Comparison of ENCODE assay signal across 10 cellular contexts in the genomic region with DNA sequence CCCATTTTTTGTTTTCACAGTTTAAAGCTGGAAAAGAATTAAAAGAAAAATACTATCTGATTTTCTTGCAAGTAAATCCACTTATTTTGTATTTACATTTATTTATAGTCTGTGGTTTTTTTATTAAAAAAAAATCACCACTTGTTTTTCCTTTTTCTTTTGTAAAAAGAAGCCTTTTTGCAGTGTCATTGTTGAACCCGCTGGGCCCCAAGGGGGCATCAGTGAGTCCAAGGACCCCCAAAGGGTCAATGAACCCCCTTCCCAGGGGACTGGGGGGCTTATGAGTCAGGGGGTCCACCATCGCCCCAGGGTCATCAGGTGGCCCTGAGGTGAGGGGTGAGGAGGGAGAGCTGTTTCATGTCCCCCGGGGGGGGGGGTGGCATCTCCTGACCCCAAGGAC.
"Had no signal": no experiment of that assay in that cellular context is flagged by ENCODE, and none has a peak within 500 bp of the region (broad histone marks: within the 10 kb centered on the region; RNA-seq: fewer than 3 reads in every experiment).

No MANE protein-coding gene starts in this region.

- H3K27ac Mint-ChIP-seq: activated CD4-positive, alpha-beta T cell treated with anti-CD3 and anti-CD28 coated beads, Interleukin-2, amount 10 ng/mL, durations not matched to agents 7 days and 5 days; mesothelial cell of epicardium; stimulated activated effector memory CD8-positive, alpha-beta T cell treated with anti-CD3 and anti-CD28 coated beads, Interleukin-12 subunit alpha, Interleukin-12 subunit beta, amount 100 ng/mL, for 72 hours had no signal

- FAIRE-seq: endometrium, islet of Langerhans had no signal

- H3K27ac ChIP-seq: dorsolateral prefrontal cortex had no signal

- H3K4me3 Mint-ChIP-seq: activated CD4-positive, alpha-beta T cell treated with anti-CD3 and anti-CD28 coated beads, Interleukin-2, amount 10 ng/mL, durations not matched to agents 7 days and 5 days; mesothelial cell of epicardium; stimulated activated effector memory CD8-positive, alpha-beta T cell treated with anti-CD3 and anti-CD28 coated beads, Interleukin-12 subunit alpha, Interleukin-12 subunit beta, amount 100 ng/mL, for 72 hours had no signal

- DNase-seq: activated CD4-positive, alpha-beta T cell treated with anti-CD3 and anti-CD28 coated beads, Interleukin-2, amount 10 ng/mL, durations not matched to agents 7 days and 5 days; activated CD8-positive, alpha-beta memory T cell treated with anti-CD3 and anti-CD28 coated beads, Interleukin-2, amount 50 U/mL, for 48 hours; anterior cingulate cortex; dorsolateral prefrontal cortex; stimulated activated CD4-positive, alpha-beta T cell treated with anti-CD3 and anti-CD28 coated beads, Interleukin-12 subunit alpha, Interleukin-12 subunit beta, amount 100 ng/mL, for 4 hours had no signal

- H3K36me3 Mint-ChIP-seq: mesothelial cell of epicardium; stimulated activated effector memory CD8-positive, alpha-beta T cell treated with anti-CD3 and anti-CD28 coated beads, Interleukin-12 subunit alpha, Interleukin-12 subunit beta, amount 100 ng/mL, for 72 hours had no signal

- H3K4me1 Mint-ChIP-seq: activated CD4-positive, alpha-beta T cell treated with anti-CD3 and anti-CD28 coated beads, Interleukin-2, amount 10 ng/mL, durations not matched to agents 7 days and 5 days; mesothelial cell of epicardium; stimulated activated effector memory CD8-positive, alpha-beta T cell treated with anti-CD3 and anti-CD28 coated beads, Interleukin-12 subunit alpha, Interleukin-12 subunit beta, amount 100 ng/mL, for 72 hours had no signal

- H3K4me3 ChIP-seq: dorsolateral prefrontal cortex, lung had no signal

- H3K9me3 Mint-ChIP-seq: activated CD4-positive, alpha-beta T cell treated with anti-CD3 and anti-CD28 coated beads, Interleukin-2, amount 10 ng/mL, durations not matched to agents 7 days and 5 days; mesothelial cell of epicardium; stimulated activated effector memory CD8-positive, alpha-beta T cell treated with anti-CD3 and anti-CD28 coated beads, Interleukin-12 subunit alpha, Interleukin-12 subunit beta, amount 100 ng/mL, for 72 hours had no signal
